In the genomic region with DNA sequence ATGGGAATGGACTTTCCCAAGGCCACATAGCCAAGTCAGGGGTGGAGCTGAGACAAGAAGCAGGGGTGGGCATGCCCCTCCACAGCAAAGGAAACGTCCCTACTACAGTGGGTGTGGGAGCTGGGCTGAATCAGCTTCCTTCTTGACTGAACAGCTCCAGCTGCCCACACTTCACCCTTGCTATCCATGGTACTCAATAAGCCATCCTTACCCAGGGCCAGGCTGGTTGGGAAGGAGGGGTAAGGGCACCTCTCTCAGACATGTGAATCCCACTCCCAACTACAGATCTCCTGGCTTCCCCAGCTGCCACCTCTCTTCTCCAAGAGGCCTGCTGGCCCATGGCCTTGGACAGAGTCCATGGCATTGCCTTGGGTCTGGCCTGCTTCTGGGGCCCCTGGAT, we compare ENCODE assay signal across 35 cellular contexts.
"Had no signal": no experiment of that assay in that cellular context is flagged by ENCODE, and none has a peak within 500 bp of the region (broad histone marks: within the 10 kb centered on the region; RNA-seq: fewer than 3 reads in every experiment).

No MANE protein-coding gene starts in this region.

- H3K27ac ChIP-seq: KMS-11 had no signal

- H3K4me3 ChIP-seq: MG63 had no signal

- DNase-seq: Karpas-422, Kasumi-1, MG63, MM.1S, MV-4-11, NCI-H1048, NCI-H1092, NCI-H1092 treated with DMSO at 0.1 percent for 48 hours, NCI-H1105, NCI-H1105 treated with DMSO at 0.1 percent for 48 hours, NCI-H1417, NCI-H1417 treated with DMSO at 0.1 percent for 48 hours, NCI-H1436, NCI-H1436 treated with DMSO at 0.1 percent for 48 hours, NCI-H146, NCI-H1694, NCI-H1694 treated with DMSO at 0.1 percent for 48 hours, NCI-H187, NCI-H187 treated with DMSO at 0.1 percent for 48 hours, NCI-H1930, NCI-H2029, NCI-H2029 treated with DMSO at 0.1 percent for 48 hours, NCI-H2081, NCI-H2081 treated with DMSO at 0.1 percent for 48 hours, NCI-H2107, NCI-H2171, NCI-H2171 treated with DMSO at 0.1 percent for 48 hours, NCI-H2227 treated with DMSO at 0.1 percent for 48 hours, NCI-H226, NCI-H345, NCI-H446, NCI-H446 treated with DMSO at 0.1 percent for 48 hours, NCI-H510A, NCI-H510A treated with DMSO at 0.1 percent for 48 hours had no signal

- H3K36me3 ChIP-seq: MG63 had no signal

- H3K9me3 ChIP-seq: MG63 had no signal
